In genomic region chr22:38870312-38870741, GRCh38 we compare ENCODE assay signal across 8 cellular contexts. TPM values are rescaled to one million over a fixed set of nuclear protein-coding genes. Genes with fewer than 3 reads are reported as not detected.
DNase-seq lines count a peak whose midpoint lies in the region; ATAC-seq, FAIRE-seq and TF ChIP-seq lines count a peak whose summit lies in the region.

No MANE protein-coding gene starts in this region.

- H3K9me3 ChIP-seq in pancreas (no peaks in the 10 kb centered on the region), testis (no peaks in the 10 kb centered on the region)

- TF ChIP-seq CTCF in GM13977 (IDR thresholded peaks at IDR 0.05; ENCODE audit: extremely low read depth, insufficient read depth, missing control alignments) (peak; percentile 89), pancreas (IDR thresholded peaks at IDR 0.05) (peak; percentile 72 to 88 (median 84)), testis (IDR thresholded peaks at IDR 0.05) (peak; percentile 83 to 88 (median 84))

- WGBS in pancreas, 2 donors: 9 to 13% methylated on average over 12 of the region's 12 CpGs
- WGBS in testis, 2 donors: 14 to 17% methylated on average over 12 of the region's 12 CpGs

- no peak for TF ChIP-seq POLR2A in testis (IDR thresholded peaks at IDR 0.05)

- ATAC-seq in Right ventricle myocardium superior (ENCODE audit: poor library complexity) (peak; percentile 54), pancreas (peak; percentile 32 to 66 (median 58)), GM21390 (IDR thresholded peaks at IDR 0.05; ENCODE audit: unreplicated experiment) (no peak)

- H3K27ac ChIP-seq in pancreas: peak overlapping the region in 3 of 4 donors; percentile 27 to 75 (median 75)
- H3K27ac ChIP-seq in testis: peak overlapping the region in 1 of 2 donors; percentile 92

- intact Hi-C loops in Right ventricle myocardium superior (cut with DNase I): loop anchor here (5.0 kb wide), 2 partner anchors 52 to 132 kb away; no protein-coding TSS in a partner anchor
- intact Hi-C loops in pancreas (cut with DNase I): loop anchor here in 1 of 3 donors (10.0 kb wide), 1 partner anchor 54 kb away; no protein-coding TSS in a partner anchor
- intact Hi-C loops in testis (cut with DNase I; ENCODE audit: low total_unique reads): loop anchor here (10.0 kb wide), 1 partner anchor 54 kb away; no protein-coding TSS in a partner anchor

- in situ Hi-C loops in GM13977 (cut with MboI; ENCODE audit: low pct_unique_long_range_greater_than_20kb, low sequenced_read_pairs, unreplicated experiment): no loop called here

- no peak for FAIRE-seq in pancreas (lab: Jason Lieb, UNC)

- H3K27me3 ChIP-seq in pancreas (no peaks in the 10 kb centered on the region), testis (no peaks in the 10 kb centered on the region)

- H3K4me3 ChIP-seq in pancreas (peak overlapping the region in 2 of 4 donors; percentile 64 to 69), testis (no peak overlapping the region)

- H3K4me1 ChIP-seq in pancreas (peaks cover 0 to 16% (median 13%) of the 10 kb centered on the region in 3 donors), testis (peaks cover 33% of the 10 kb centered on the region)

- peak; percentile 87 for DNase-seq in GM13977 (ENCODE audit: low spot score)
- DNase-seq in NCI-H1105 treated with DMSO at 0.1 percent for 48 hours (lab: John Stamatoyannopoulos, UW): peak; percentile 76
- peak; percentile 48 to 76 for DNase-seq in SW 1271 (lab: John Stamatoyannopoulos, UW)
- DNase-seq in activated naive CD8-positive, alpha-beta T cell treated with anti-CD3 and anti-CD28 coated beads, Interleukin-2, amount 50 U/mL, for 16 hours (ENCODE audit: low read depth, low spot score): peak; percentile 77
- DNase-seq in Right ventricle myocardium superior: peak; percentile 95
- peak; percentile 75 to 92 (median 89) for DNase-seq in pancreas
- DNase-seq in testis: peak; percentile 94

- H3K36me3 ChIP-seq in pancreas (peaks cover 0 to 8% (median 3%) of the 10 kb centered on the region in 3 donors), testis (ENCODE audit: low read depth, missing control alignments) (no peaks in the 10 kb centered on the region)

RNA-seq across cellular contexts. Expression of gene CBX6, which starts 1.7 kb away (rescaled TPM):
- 36.1 TPM for total RNA-seq in Right ventricle myocardium superior
- 10 to 100 TPM; 22.5 to 44.6 (median 29.2) TPM for total RNA-seq in pancreas
- polyA plus RNA-seq in pancreas: 10 to 100 TPM; 23.1 to 29.0 TPM
- total RNA-seq in testis: 10 to 100 TPM; 30.1 to 33.1 TPM
- 18.7 TPM for polyA plus RNA-seq in testis (ENCODE audit: insufficient read depth, low read depth, low replicate concordance)

RNA-seq across cellular contexts. Expression of gene NPTXR, which starts 26.5 kb away (rescaled TPM):
- total RNA-seq in Right ventricle myocardium superior: 16.8 TPM
- 10 to 100 TPM in 1 of 6 donors, 1 to 10 TPM in 5; 4.2 to 11.0 (median 6.0) TPM for total RNA-seq in pancreas
- polyA plus RNA-seq in pancreas: 1 to 10 TPM; 3.0 to 5.0 TPM
- 10 to 100 TPM; 12.6 to 14.1 TPM for total RNA-seq in testis
- 3.9 TPM for polyA plus RNA-seq in testis (ENCODE audit: insufficient read depth, low read depth, low replicate concordance)
